ENCODE assay signal across 8 cellular contexts in the genomic region with DNA sequence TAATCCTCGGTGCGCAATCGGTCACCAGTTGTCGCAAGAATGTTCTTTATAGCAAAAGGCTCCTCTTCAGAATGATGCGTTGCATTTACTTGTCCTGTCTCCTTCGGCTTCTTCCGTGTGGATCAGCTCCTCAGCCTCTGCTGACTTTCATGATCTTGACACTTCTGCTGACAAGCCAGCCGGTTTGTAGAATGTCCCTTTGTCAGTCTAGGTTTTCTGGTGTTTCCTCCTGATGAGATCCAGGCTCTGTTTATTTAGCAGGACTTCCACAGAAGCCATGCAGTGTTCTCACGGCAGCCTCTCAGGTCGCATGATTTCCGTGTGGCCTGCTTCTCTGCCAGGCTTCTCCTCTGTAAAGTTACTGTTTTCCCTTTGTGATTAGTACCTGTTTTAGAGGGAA.
DNase-seq lines count a peak whose midpoint lies in the region; ATAC-seq and TF ChIP-seq lines count a peak whose summit lies in the region.

No MANE protein-coding gene starts in this region.

- 79 to 82% methylated on average over 11 of the region's 11 CpGs for WGBS in thyroid gland, 2 donors

- no peak overlapping the region for H3K4me3 ChIP-seq in thyroid gland (replicated peaks in 1 of 3)

- peaks cover 4 to 6% of the 10 kb centered on the region in 2 donors for H3K36me3 Mint-ChIP-seq in activated T-cell treated with anti-CD3 and anti-CD28 coated beads, Interleukin-2, amount 50 U/mL, for 72 hours (ENCODE audit: insufficient read depth in 2 of 2)
- peaks cover 10% of the 10 kb centered on the region for H3K36me3 Mint-ChIP-seq in activated CD8-positive, alpha-beta T cell treated with anti-CD3 and anti-CD28 coated beads, Interleukin-2, amount 10 ng/mL, durations not matched to agents 7 days and 5 days (ENCODE audit: low read depth)

- no peak for DNase-seq in activated T-cell treated with anti-CD3 and anti-CD28 coated beads, Interleukin-2, amount 50 U/mL, for 72 hours
- no peak for DNase-seq in activated T-cell treated with anti-CD3 and anti-CD28 coated beads, Interleukin-2, amount 50 U/mL, for 1 hour
- DNase-seq in activated CD8-positive, alpha-beta T cell treated with anti-CD3 and anti-CD28 coated beads, Interleukin-2, amount 10 ng/mL, durations not matched to agents 7 days and 5 days, result no peak
- DNase-seq in islet precursor cell (peak; percentile 71), thyroid gland (peak in 1 of 2 donors; percentile 15), NCI-H187 treated with DMSO at 0.1 percent for 48 hours (lab: John Stamatoyannopoulos, UW) (no peak), NCI-H2081 (lab: John Stamatoyannopoulos, UW) (no peak)

- H3K27ac ChIP-seq in thyroid gland, result peak overlapping the region in 2 of 3 donors; percentile 98 to 100

- H3K4me1 Mint-ChIP-seq in activated T-cell treated with anti-CD3 and anti-CD28 coated beads, Interleukin-2, amount 50 U/mL, for 72 hours (ENCODE audit: low read depth), result peaks cover 41% of the 10 kb centered on the region
- peaks cover 32% of the 10 kb centered on the region for H3K4me1 Mint-ChIP-seq in activated CD8-positive, alpha-beta T cell treated with anti-CD3 and anti-CD28 coated beads, Interleukin-2, amount 10 ng/mL, durations not matched to agents 7 days and 5 days (ENCODE audit: low read depth)

- POLR2A ChIA-PET in activated CD8-positive, alpha-beta T cell treated with anti-CD3 and anti-CD28 coated beads, Interleukin-2, amount 10 ng/mL, durations not matched to agents 7 days and 5 days (lab: Charles Lee), result interaction anchor here (0.8 to 1.2 kb wide), 3 partner anchors 67 to 265 kb away, joined by 3 to 5 read pairs (median 4); partner anchors contain the start of gene STX11

- H3K4me3 Mint-ChIP-seq in activated T-cell treated with anti-CD3 and anti-CD28 coated beads, Interleukin-2, amount 50 U/mL, for 72 hours, result peak overlapping the region; percentile 90 to 94
- peak overlapping the region; percentile 87 for H3K4me3 Mint-ChIP-seq in activated CD8-positive, alpha-beta T cell treated with anti-CD3 and anti-CD28 coated beads, Interleukin-2, amount 10 ng/mL, durations not matched to agents 7 days and 5 days

- no peaks in the 10 kb centered on the region for H3K27me3 Mint-ChIP-seq in activated T-cell treated with anti-CD3 and anti-CD28 coated beads, Interleukin-2, amount 50 U/mL, for 72 hours (ENCODE audit: low read depth)
- peaks cover 2% of the 10 kb centered on the region for H3K27me3 Mint-ChIP-seq in activated CD8-positive, alpha-beta T cell treated with anti-CD3 and anti-CD28 coated beads, Interleukin-2, amount 10 ng/mL, durations not matched to agents 7 days and 5 days (ENCODE audit: low read depth)

- H3K4me1 ChIP-seq in thyroid gland, result peaks cover 30 to 35% of the 10 kb centered on the region in 2 donors

- ATAC-seq in activated T-cell treated with anti-CD3 and anti-CD28 coated beads, Interleukin-2, amount 50 U/mL, for 72 hours (replicated peaks in 1 of 2), result no peak
- ATAC-seq in activated CD8-positive, alpha-beta T cell treated with anti-CD3 and anti-CD28 coated beads, Interleukin-2, amount 10 ng/mL, durations not matched to agents 7 days and 5 days, result no peak
- no peak for ATAC-seq in GM21576 (IDR thresholded peaks at IDR 0.05; ENCODE audit: unreplicated experiment)

- H3K9me3 Mint-ChIP-seq in activated T-cell treated with anti-CD3 and anti-CD28 coated beads, Interleukin-2, amount 50 U/mL, for 72 hours, result no peaks in the 10 kb centered on the region
- H3K9me3 Mint-ChIP-seq in activated CD8-positive, alpha-beta T cell treated with anti-CD3 and anti-CD28 coated beads, Interleukin-2, amount 10 ng/mL, durations not matched to agents 7 days and 5 days (ENCODE audit: insufficient read depth), result peaks cover 6% of the 10 kb centered on the region

- H3K9me3 ChIP-seq in thyroid gland, result no peaks in the 10 kb centered on the region

- no peak for TF ChIP-seq CTCF in thyroid gland (IDR thresholded peaks at IDR 0.05)

- CTCF ChIA-PET in activated CD8-positive, alpha-beta T cell treated with anti-CD3 and anti-CD28 coated beads, Interleukin-2, amount 10 ng/mL, durations not matched to agents 7 days and 5 days (lab: Charles Lee), result interaction anchor here (0.6 to 5.2 kb wide), 10 partner anchors 51 to 277 kb away, joined by 3 to 36 read pairs (median 5); partner anchors contain the start of gene STX11

- no peaks in the 10 kb centered on the region for H3K36me3 ChIP-seq in thyroid gland

- no peaks in the 10 kb centered on the region for H3K27me3 ChIP-seq in thyroid gland

- peak overlapping the region; percentile 100 for H3K27ac Mint-ChIP-seq in activated T-cell treated with anti-CD3 and anti-CD28 coated beads, Interleukin-2, amount 50 U/mL, for 72 hours
- no peak overlapping the region for H3K27ac Mint-ChIP-seq in activated CD8-positive, alpha-beta T cell treated with anti-CD3 and anti-CD28 coated beads, Interleukin-2, amount 10 ng/mL, durations not matched to agents 7 days and 5 days

- intact Hi-C loops in thyroid gland (cut with DNase I), result loop anchor here (5.0 kb wide), 1 partner anchor 260 kb away; no protein-coding TSS in a partner anchor

- no peak for TF ChIP-seq POLR2A in thyroid gland (IDR thresholded peaks at IDR 0.05)
